Comparison of ENCODE assay signal across 11 cellular contexts in the genomic region with DNA sequence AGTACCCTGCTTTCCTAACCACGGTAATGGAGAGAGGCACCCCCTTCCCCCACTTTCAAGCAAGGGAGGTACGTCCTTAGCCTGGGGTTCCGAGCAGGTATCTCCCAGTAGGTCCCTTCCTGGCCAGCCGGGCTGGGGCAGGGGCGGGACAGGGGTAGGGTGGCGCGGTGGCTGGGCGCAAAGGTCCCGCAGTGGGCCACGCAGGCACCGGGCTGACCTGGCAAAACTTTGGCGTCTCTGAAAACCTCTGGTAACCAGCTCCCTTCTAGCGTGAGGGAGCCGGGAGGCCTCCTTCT. TPM values are rescaled to one million over a fixed set of nuclear protein-coding genes. Genes with fewer than 3 reads are reported as not detected.
DNase-seq lines count a peak whose midpoint lies in the region; ATAC-seq and TF ChIP-seq lines count a peak whose summit lies in the region.
"Had no signal": no experiment of that assay in that cellular context is flagged by ENCODE, and none has a peak within 500 bp of the region (broad histone marks: within the 10 kb centered on the region; RNA-seq: fewer than 3 reads in every experiment).

No MANE protein-coding gene starts in this region.

- H3K9me3 ChIP-seq in Caco-2 = no peaks in the 10 kb centered on the region
- no peaks in the 10 kb centered on the region for H3K9me3 ChIP-seq in left ventricle myocardium inferior (replicated peaks)
- no peaks in the 10 kb centered on the region for H3K9me3 ChIP-seq in psoas muscle

- H3K4me3 Mint-ChIP-seq in Caco-2 (ENCODE audit: unreplicated experiment) = peak overlapping the region; percentile 81

- H3K4me1 ChIP-seq in Caco-2 (peaks cover 42% of the 10 kb centered on the region), left ventricle myocardium inferior (peaks cover 52% of the 10 kb centered on the region), psoas muscle (peaks cover 71% of the 10 kb centered on the region)

- intact Hi-C loops in Caco-2 (cut with micrococcal nuclease; ENCODE audit: unreplicated experiment) = loop anchor here (1.0 kb wide), 2 partner anchors 10 to 23 kb away; no protein-coding TSS in a partner anchor
- intact Hi-C loops in left ventricle myocardium inferior (cut with micrococcal nuclease) = no loop called here
- intact Hi-C loops in psoas muscle (cut with DNase I) = loop anchor here (2.0 kb wide), 1 partner anchor 17 kb away; no protein-coding TSS in a partner anchor

- 15 to 30% (median 20%) methylated on average over 11 to 14 of the region's 14 CpGs for WGBS in psoas muscle, 3 donors

- H3K36me3 ChIP-seq in Caco-2 (ENCODE audit: control insufficient read depth, insufficient read depth, low read length) (no peaks in the 10 kb centered on the region), left ventricle myocardium inferior (no peaks in the 10 kb centered on the region), psoas muscle (ENCODE audit: insufficient read depth in 1 of 2, low read depth in 1 of 2) (peaks cover 0 to 3% of the 10 kb centered on the region in 2 donors)

- no TSS peak for BruUV-seq in Caco-2 (replicated peaks; lab: Mats Ljungman, UMichigan)

- POLR2A ChIA-PET in Caco-2 (lab: Charles Lee) = interaction anchor here (1.4 kb wide), 1 partner anchor 12 kb away, joined by 4 read pairs; no protein-coding TSS in a partner anchor

- CTCF ChIA-PET in Caco-2 (lab: Charles Lee) = interaction anchor here (0.6 to 5.2 kb wide), 6 partner anchors 10 to 23 kb away, joined by 3 to 25 read pairs (median 5); no protein-coding TSS in a partner anchor

- no peaks in the 10 kb centered on the region for H3K27me3 Mint-ChIP-seq in Caco-2 (ENCODE audit: insufficient read depth, unreplicated experiment)

- peak overlapping the region; percentile 40 for H3K27ac Mint-ChIP-seq in Caco-2 (ENCODE audit: unreplicated experiment)

- ATAC-seq in psoas muscle = peak in 1 of 4 donors; percentile 14

- peak overlapping the region; percentile 57; the same call in 1 of the 2 replicates for H3K27ac ChIP-seq in VCaP
- H3K27ac ChIP-seq in left ventricle myocardium inferior (replicated peaks) = peak overlapping the region; percentile 90
- H3K27ac ChIP-seq in psoas muscle = peak overlapping the region; percentile 95

- no peaks in the 10 kb centered on the region for H3K36me3 Mint-ChIP-seq in Caco-2 (ENCODE audit: insufficient read depth, unreplicated experiment)

- TF ChIP-seq CTCF in Caco-2 (IDR thresholded peaks at IDR 0.05; ENCODE audit: insufficient read depth in 1 of 2, low read depth in 1 of 2, low read length in 1 of 2, severe bottlenecking in 1 of 2, unreplicated experiment in 1 of 2) (no peak), VCaP (conservative IDR thresholded peaks at IDR 0.05) (no peak), left ventricle myocardium inferior (IDR thresholded peaks at IDR 0.05; ENCODE audit: borderline replicate concordance) (no peak), psoas muscle (IDR thresholded peaks at IDR 0.05) (no peak)

- H3K9me3 Mint-ChIP-seq in Caco-2 (ENCODE audit: unreplicated experiment) = no peaks in the 10 kb centered on the region

- DNase-seq in Caco-2 = no peak
- DNase-seq in left ventricle myocardium inferior = no peak
- no peak for DNase-seq in psoas muscle
- DNase-seq in activated gamma-delta T cell treated with Interleukin-2 at 50 U/mL for 16 hours = no peak
- DNase-seq in stimulated activated CD4-positive, alpha-beta T cell treated with anti-CD3 and anti-CD28 coated beads, Interleukin-1b, Interleukin-23, amount 100 ng/mL, for 48 hours = no peak
- no peak for DNase-seq in NOMO-1 treated with dmso at 0.1 percent for 144 hours (lab: John Stamatoyannopoulos, UW; ENCODE audit: unreplicated experiment)
- no peak for DNase-seq in DMS 273 treated with DMSO at 0.1 percent for 48 hours (lab: John Stamatoyannopoulos, UW)
- DNase-seq: Karpas-422 had no signal

- H3K4me1 Mint-ChIP-seq in Caco-2 (ENCODE audit: low read depth, unreplicated experiment) = peaks cover 24% of the 10 kb centered on the region

- no peaks in the 10 kb centered on the region for H3K27me3 ChIP-seq in Caco-2 (replicated peaks; ENCODE audit: control insufficient read depth, insufficient read depth, low read length)
- no peaks in the 10 kb centered on the region for H3K27me3 ChIP-seq in left ventricle myocardium inferior (ENCODE audit: low read depth)
- no peaks in the 10 kb centered on the region for H3K27me3 ChIP-seq in psoas muscle (ENCODE audit: insufficient read depth in 3 of 3, low read length in 2 of 3)

- H3K4me3 ChIP-seq in Caco-2 (ENCODE audit: low read depth, low read length) (peak overlapping the region; percentile 57), left ventricle myocardium inferior (peak overlapping the region; percentile 76), psoas muscle (peak overlapping the region; percentile 82)

RNA-seq across cellular contexts. Expression of a gene that starts 0.3 kb away (rescaled TPM):
- total RNA-seq in Caco-2 (2022) (10.4 and 11.4 TPM in 2 replicates), left ventricle myocardium inferior (19.8 TPM), psoas muscle (10 to 100 TPM; 18.7 to 90.9 (median 43.8) TPM)
- 10 to 100 TPM; 43.8 to 50.9 (median 44.9) TPM for polyA plus RNA-seq in psoas muscle
- total RNA-seq: G401 had no signal

RNA-seq across cellular contexts. Expression of a gene that starts 54.4 kb away (rescaled TPM):
- total RNA-seq in Caco-2 (2022) (48.4 and 55.7 TPM in 2 replicates), left ventricle myocardium inferior (2.2 TPM), psoas muscle (1 to 10 TPM in 3 of 4 donors, under 1 TPM in 1; 0.96 to 2.5 (median 1.5) TPM)
- polyA plus RNA-seq in psoas muscle = 1 to 10 TPM in 2 of 3 donors, under 1 TPM in 1; 0.59 to 1.6 (median 1.2) TPM
- total RNA-seq: G401, SK-MEL-5 had no signal

Comparison
In these comparisons a context has a peak if more than half of its experiments do, and no peak if none do; other contexts are left out.
1. RNA of a gene that starts 54.4 kb away (total RNA-seq): 48.4 to 55.7 TPM in Caco-2; 2.2 TPM in left ventricle myocardium inferior (single experiment) and 0.96 to 2.5 TPM in psoas muscle; every median in the first group is over 10 times any median in the second.
2. Peak in every context shown above with its lines, with median percentiles within 50 percentile points of each other: H3K4me3 ChIP-seq and H3K27ac ChIP-seq.